ENCODE assay signal across 23 cellular contexts in the genomic region with DNA sequence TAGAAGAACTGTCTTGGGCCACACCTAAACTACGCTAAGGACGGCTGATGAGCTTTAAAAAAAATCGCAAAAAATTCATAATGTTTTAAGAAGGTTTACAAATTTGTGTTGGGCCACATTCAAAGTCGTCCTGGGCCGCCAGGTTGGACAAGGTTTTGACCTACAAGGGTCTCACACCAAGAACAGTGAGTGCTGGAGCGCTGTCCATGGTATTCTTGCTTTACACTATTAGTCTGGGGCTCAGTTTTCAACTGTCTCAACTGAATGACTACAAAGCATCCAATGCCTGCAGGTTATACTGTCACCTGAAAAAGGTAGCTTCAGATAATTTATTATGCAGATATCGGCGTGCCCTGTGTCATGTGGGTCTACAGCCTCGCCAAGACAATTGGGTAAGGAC. TPM values are rescaled to one million over a fixed set of nuclear protein-coding genes. Genes with fewer than 3 reads are reported as not detected.
A peak's percentile ranks its signal among the peaks of the same experiment; 100 is the strongest.
DNase-seq lines count a peak whose midpoint lies in the region; ATAC-seq, FAIRE-seq and TF ChIP-seq lines count a peak whose summit lies in the region.
"Had no signal": no experiment of that assay in that cellular context is flagged by ENCODE, and none has a peak within 500 bp of the region (broad histone marks: within the 10 kb centered on the region; RNA-seq: fewer than 3 reads in every experiment).

No MANE protein-coding gene starts in this region.

- no peaks in the 10 kb centered on the region for H3K36me3 ChIP-seq in K562 (ENCODE audit: control insufficient read depth, insufficient read depth, low read length)
- H3K36me3 ChIP-seq: BLaER1 treated with 17β-estradiol and CSF1 and Interleukin-3, amounts not matched to agents 10 nM and 100 nM; Peyer's patch; suprapubic skin had no signal

- CTCF ChIA-PET in K562 (lab: Yijun Ruan, JAX; ENCODE audit: low intra/inter-chr PET ratio): no interaction called here

- no peak for TF ChIP-seq EP300 in Ishikawa (IDR thresholded peaks at IDR 0.05; ENCODE audit: borderline replicate concordance)
- no peak for TF ChIP-seq EP300 in K562 (IDR thresholded peaks at IDR 0.05; ENCODE audit: low read length)

- POLR2A ChIA-PET in K562 (lab: Yijun Ruan, JAX): interaction anchor here (0.7 to 1.5 kb wide), 4 partner anchors 8 to 73 kb away, joined by 3 to 6 read pairs (median 4); partner anchors contain the start of gene COQ3

- H4K20me1 ChIP-seq in K562 (replicated peaks; ENCODE audit: control insufficient read depth, insufficient read depth, low read length): no peaks in the 10 kb centered on the region; the same call in 1 of the 2 replicates
- H4K20me1 ChIP-seq: BLaER1 treated with 17β-estradiol and CSF1 and Interleukin-3, amounts not matched to agents 10 nM and 100 nM had no signal

- H3K27ac ChIP-seq in K562 (ENCODE audit: extremely low read depth, low read depth, low read length): no peak overlapping the region
- H3K27ac ChIP-seq: BLaER1 treated with 17β-estradiol and CSF1 and Interleukin-3, amounts not matched to agents 10 nM and 100 nM; Peyer's patch; suprapubic skin had no signal

- TF ChIP-seq RAD21 in Ishikawa (IDR thresholded peaks at IDR 0.05; ENCODE audit: low read depth): no peak
- TF ChIP-seq RAD21 in K562 (CRISPR knock-in tag; conservative IDR thresholded peaks at IDR 0.05 in 1 of 2, IDR thresholded peaks at IDR 0.05 in 1 of 2): no peak

- TF ChIP-seq POLR2A in K562 (conservative IDR thresholded peaks at IDR 0.05): no peak

- DNase-seq in ACHN (peak; percentile 19), K562 (ENCODE audit: extremely low read depth in 1 of 4, low spot score in 3 of 4) (peak in 1 of 4 experiments; percentile 27), left kidney (ENCODE audit: low read depth, low spot score) (peak; percentile 78), left ventricle myocardium superior (no peak), COLO668 (lab: John Stamatoyannopoulos, UW; ENCODE audit: unreplicated experiment) (no peak)
- no peak for DNase-seq in stimulated activated CD4-positive, alpha-beta T cell treated with anti-CD3 and anti-CD28 coated beads, Interleukin-4, amount 100 ng/mL, for 24 hours
- DNase-seq: activated CD4-positive, alpha-beta T cell treated with anti-CD3 and anti-CD28 coated beads for 4 hours; activated CD8-positive, alpha-beta memory T cell treated with anti-CD3 and anti-CD28 coated beads for 24 hours; activated gamma-delta T cell treated with Interleukin-2 at 50 U/mL for 16 hours; activated T-cell treated with anti-CD3 and anti-CD28 coated beads, Interleukin-2, amount 50 U/mL, for 1 hour; EL; KG1; kidney glomerular epithelial cell; NCI-H510A treated with DMSO at 0.1 percent for 48 hours; NK-92 treated with Interleukin-12 subunit alpha and Interleukin-12 subunit beta, amount 100 ng/mL, for 24 hours; Peyer's patch; stimulated activated CD4-positive, alpha-beta T cell treated with anti-CD3 and anti-CD28 coated beads, Interleukin-2, amount 100 ng/mL, for 24 hours had no signal

- WGBS in K562 (ENCODE audit: insufficient coverage, low coverage, missing lambda C conversion rate): 3% methylated on average over 9 of the region's 9 CpGs

- TF ChIP-seq CTCF in K562 (IDR thresholded peaks at IDR 0.05 in 2 of 3, conservative IDR thresholded peaks at IDR 0.05 in 1 of 3; ENCODE audit: insufficient read depth in 2 of 3, low read depth in 1 of 3, low read length in 3 of 3): no peak

- no peaks in the 10 kb centered on the region for H3K9me3 ChIP-seq in K562 (replicated peaks; ENCODE audit: control insufficient read depth, insufficient read depth, low read depth, low read length)
- H3K9me3 ChIP-seq: Peyer's patch, suprapubic skin had no signal

- H3K9ac ChIP-seq in K562 (ENCODE audit: insufficient read depth in 1 of 2, low read depth in 2 of 2, low read length in 2 of 2): no peak overlapping the region
- H3K9ac ChIP-seq: BLaER1 treated with 17β-estradiol and CSF1 and Interleukin-3, amounts not matched to agents 10 nM and 100 nM had no signal

- H3K27me3 ChIP-seq in K562 (ENCODE audit: control insufficient read depth in 2 of 2, insufficient read depth in 2 of 2, low read length in 2 of 2): peaks cover 21 to 39% of the 10 kb centered on the region in 2 experiments; a peak in 4 of 5 replicates
- H3K27me3 ChIP-seq: BLaER1 treated with 17β-estradiol and CSF1 and Interleukin-3, amounts not matched to agents 10 nM and 100 nM had no signal

- no peak for FAIRE-seq in K562 (lab: Jason Lieb, UNC)
- FAIRE-seq: D721Med had no signal

- in situ Hi-C loops in ACHN (cut with HindIII; ENCODE audit: low pct_ligation_motif_present, low pct_unique_long_range_greater_than_20kb, low sequenced_read_pairs): no loop called here
- in situ Hi-C loops in K562 (cut with MboI): no loop called here

- no peak overlapping the region for H3K4me3 ChIP-seq in K562
- H3K4me3 ChIP-seq: BLaER1 treated with 17β-estradiol and CSF1 and Interleukin-3, amounts not matched to agents 10 nM and 100 nM; Peyer's patch; smooth muscle cell; suprapubic skin had no signal

- H3K9me1 ChIP-seq in K562 (ENCODE audit: control insufficient read depth, insufficient read depth, low read length): no peaks in the 10 kb centered on the region

- H3K4me1 ChIP-seq in K562 (replicated peaks in 1 of 2; ENCODE audit: control insufficient read depth in 2 of 2, insufficient read depth in 2 of 2, low read length in 2 of 2): peaks cover 0 to 13% of the 10 kb centered on the region in 2 experiments; a peak in 2 of 5 replicates
- H3K4me1 ChIP-seq: BLaER1 treated with 17β-estradiol and CSF1 and Interleukin-3, amounts not matched to agents 10 nM and 100 nM had no signal

- ATAC-seq in K562: peak; percentile 42; the same call in 1 of the 3 replicates
- no peak for ATAC-seq in left ventricle myocardium superior
- no peak for ATAC-seq in HG02884 (IDR thresholded peaks at IDR 0.05; ENCODE audit: unreplicated experiment)

- no peak overlapping the region for H2AFZ ChIP-seq in K562 (ENCODE audit: low read depth, low read length)

- H3K79me2 ChIP-seq in K562 (ENCODE audit: control insufficient read depth, insufficient read depth, low read length): no peaks in the 10 kb centered on the region

- BruUV-seq in K562 (replicated peaks; lab: Mats Ljungman, UMichigan): no TSS peak

- no peak overlapping the region for H3K4me2 ChIP-seq in K562 (ENCODE audit: insufficient read depth, low read length)
- H3K4me2 ChIP-seq: BLaER1 treated with 17β-estradiol and CSF1 and Interleukin-3, amounts not matched to agents 10 nM and 100 nM; smooth muscle cell had no signal

- intact Hi-C loops in K562 (cut with micrococcal nuclease) (no loop called here), left ventricle myocardium superior (cut with micrococcal nuclease) (no loop called here)

TF ChIP-seq in Ishikawa, 13 proteins besides CTCF, POLR2A, EP300 and RAD21 (continues in another document):
- TF ChIP-seq YY1 (IDR thresholded peaks at IDR 0.05; ENCODE audit: low read depth): no peak

RNA-seq across cellular contexts. Expression of gene FAXC, which starts 3.7 kb away (rescaled TPM):
- 0.32 TPM in 1 of 2 replicates, not detected in the other for total RNA-seq in K562 (2011; cell fraction: chromatin; rRNA removed; ENCODE audit: low replicate concordance)
- not detected in 2 replicates for total RNA-seq in K562 (2011; cell fraction: nucleolus; rRNA removed)
- 0.37 TPM in 1 of 2 replicates, not detected in the other for total RNA-seq in K562 (2011; cell fraction: nucleoplasm; rRNA removed)
- total RNA-seq in K562 (2014; rRNA removed) (0.04 TPM in 1 of 2 replicates, not detected in the other), K562 (2014; rRNA removed; fragmentation: Illumina TruSeq; extraction: Trizol) (not detected in 2 replicates), K562 (2015; rRNA removed; fragmentation: Illumina TruSeq; extraction: Trizol) (not detected in 2 replicates), K562 (2021) (not detected in 2 replicates), left ventricle myocardium superior (not detected)
- polyA plus RNA-seq in K562 (2011; rRNA removed) (0.40 TPM in 1 of 2 replicates, not detected in the other), K562 (2014; fragmentation: Illumina TruSeq; extraction: Trizol) (0.06 and 0.22 TPM in 2 replicates), K562 (2014; fragmentation: Nextera tagmentation; extraction: Ambion mirVana) (under 1 TPM; 0.13 to 0.14 TPM), K562 (2014; rRNA removed) (0.19 TPM in 1 of 2 replicates, not detected in the other)
- 0.10 TPM in 1 of 2 replicates, not detected in the other for polyA plus RNA-seq in K562 (2011; cell fraction: cytosol; rRNA removed)
- polyA plus RNA-seq in K562 (2011; cell fraction: nucleus; rRNA removed): 0.01 and 0.34 TPM in 2 replicates
- 0.17 and 0.18 TPM in 2 replicates for polyA plus RNA-seq in K562 (2012)
- polyA minus RNA-seq in K562 (2011; rRNA and poly(A)+ RNA removed): 0.03 and 0.35 TPM in 2 replicates
- not detected in 2 replicates for polyA minus RNA-seq in K562 (2011; cell fraction: cytosol; rRNA and poly(A)+ RNA removed)
- 0.11 TPM in 1 of 2 replicates, not detected in the other for polyA minus RNA-seq in K562 (2011; cell fraction: nucleus; rRNA and poly(A)+ RNA removed)

RNA-seq across cellular contexts. Expression of gene COQ3, which starts 40.9 kb away (rescaled TPM):
- 3.9 and 5.6 TPM in 2 replicates for total RNA-seq in K562 (2011; cell fraction: chromatin; rRNA removed; ENCODE audit: low replicate concordance)
- total RNA-seq in K562 (2011; cell fraction: nucleolus; rRNA removed): 4.1 and 5.0 TPM in 2 replicates
- 5.9 and 6.6 TPM in 2 replicates for total RNA-seq in K562 (2011; cell fraction: nucleoplasm; rRNA removed)
- total RNA-seq in K562 (2014; rRNA removed) (14.4 and 16.9 TPM in 2 replicates), K562 (2014; rRNA removed; fragmentation: Illumina TruSeq; extraction: Trizol) (31.9 and 34.6 TPM in 2 replicates), K562 (2015; rRNA removed; fragmentation: Illumina TruSeq; extraction: Trizol) (25.2 and 28.2 TPM in 2 replicates), K562 (2021) (24.6 and 26.3 TPM in 2 replicates), left ventricle myocardium superior (33.8 TPM)
- polyA plus RNA-seq in K562 (2011; rRNA removed) (29.0 and 43.9 TPM in 2 replicates), K562 (2014; fragmentation: Illumina TruSeq; extraction: Trizol) (31.8 and 33.9 TPM in 2 replicates), K562 (2014; fragmentation: Nextera tagmentation; extraction: Ambion mirVana) (100 to 1,000 TPM; 111 to 137 TPM), K562 (2014; rRNA removed) (38.3 and 40.8 TPM in 2 replicates)
- polyA plus RNA-seq in K562 (2011; cell fraction: cytosol; rRNA removed): 11.3 and 19.2 TPM in 2 replicates
- polyA plus RNA-seq in K562 (2011; cell fraction: nucleus; rRNA removed): 11.5 and 15.4 TPM in 2 replicates
- 17.1 and 21.5 TPM in 2 replicates for polyA plus RNA-seq in K562 (2012)
- polyA minus RNA-seq in K562 (2011; rRNA and poly(A)+ RNA removed): 15.4 and 18.4 TPM in 2 replicates
- 6.6 and 8.0 TPM in 2 replicates for polyA minus RNA-seq in K562 (2011; cell fraction: cytosol; rRNA and poly(A)+ RNA removed)
- polyA minus RNA-seq in K562 (2011; cell fraction: nucleus; rRNA and poly(A)+ RNA removed): 2.0 and 3.4 TPM in 2 replicates

Comparison
In these comparisons a context has a peak if more than half of its experiments do, and no peak if none do; other contexts are left out.
1. DNase-seq: peak in ACHN (single experiment) and left kidney (single experiment); none in left ventricle myocardium superior (single experiment), COLO668 (single experiment) and stimulated activated CD4-positive, alpha-beta T cell treated with anti-CD3 and anti-CD28 coated beads, Interleukin-4, amount 100 ng/mL, for 24 hours (single experiment).